ENCODE assay signal across 1 cellular context in genomic region chr15:67967871-67968423, GRCh38.
TF ChIP-seq lines count a peak whose summit lies in the region.

No MANE protein-coding gene starts in this region.

TF ChIP-seq in K562, 482 proteins besides CTCF, POLR2A, EP300 and RAD21 (continued from another document):
- no peak for TF ChIP-seq RBM39 (optimal IDR thresholded peaks at IDR 0.05; ENCODE audit: low read depth, low read length)
